1 cellular context compared by ENCODE assay signal in the genomic region with DNA sequence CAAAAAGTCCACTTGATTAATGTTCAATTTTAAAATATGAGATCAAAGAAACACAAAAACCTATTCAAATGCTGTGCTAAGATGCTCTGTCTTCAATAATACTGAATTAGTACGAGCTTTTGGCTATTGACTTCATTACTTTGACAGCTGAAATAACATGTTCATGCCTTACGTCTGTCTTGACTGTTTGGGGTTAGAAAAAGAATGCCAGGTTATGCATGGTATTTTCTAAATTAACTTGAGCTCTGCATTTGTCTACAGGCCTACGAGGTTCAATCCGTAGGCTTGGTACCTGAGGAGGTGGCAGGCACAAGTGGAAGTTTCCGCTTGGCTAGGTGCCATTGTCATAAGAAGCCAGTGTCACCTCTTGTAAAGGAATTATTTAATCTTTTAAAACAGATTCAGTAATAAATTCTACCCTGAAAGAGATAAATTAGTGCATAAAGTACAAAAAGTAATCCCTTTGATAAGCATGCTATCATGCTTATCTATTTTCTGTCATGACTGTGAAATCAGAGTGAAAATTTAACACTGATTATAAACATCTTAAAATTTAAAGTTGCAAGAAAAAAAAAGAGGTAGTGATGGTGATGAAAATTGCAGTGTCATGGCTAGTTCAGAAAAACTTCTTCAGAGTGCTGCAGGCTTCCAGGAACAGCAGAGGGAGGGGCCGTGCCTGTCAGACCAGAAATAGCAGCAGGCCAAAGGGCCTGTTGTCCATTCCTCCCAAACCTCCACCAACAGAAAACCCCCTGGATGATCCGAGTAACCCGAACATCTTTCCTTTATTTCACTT.
A peak's percentile ranks its signal among the peaks of the same experiment; 100 is the strongest.
TF ChIP-seq lines count a peak whose summit lies in the region.

No MANE protein-coding gene starts in this region.

TF ChIP-seq in K562, 482 proteins besides CTCF, POLR2A, EP300 and RAD21 (continued from another document):
- TF ChIP-seq, protein P1, sequence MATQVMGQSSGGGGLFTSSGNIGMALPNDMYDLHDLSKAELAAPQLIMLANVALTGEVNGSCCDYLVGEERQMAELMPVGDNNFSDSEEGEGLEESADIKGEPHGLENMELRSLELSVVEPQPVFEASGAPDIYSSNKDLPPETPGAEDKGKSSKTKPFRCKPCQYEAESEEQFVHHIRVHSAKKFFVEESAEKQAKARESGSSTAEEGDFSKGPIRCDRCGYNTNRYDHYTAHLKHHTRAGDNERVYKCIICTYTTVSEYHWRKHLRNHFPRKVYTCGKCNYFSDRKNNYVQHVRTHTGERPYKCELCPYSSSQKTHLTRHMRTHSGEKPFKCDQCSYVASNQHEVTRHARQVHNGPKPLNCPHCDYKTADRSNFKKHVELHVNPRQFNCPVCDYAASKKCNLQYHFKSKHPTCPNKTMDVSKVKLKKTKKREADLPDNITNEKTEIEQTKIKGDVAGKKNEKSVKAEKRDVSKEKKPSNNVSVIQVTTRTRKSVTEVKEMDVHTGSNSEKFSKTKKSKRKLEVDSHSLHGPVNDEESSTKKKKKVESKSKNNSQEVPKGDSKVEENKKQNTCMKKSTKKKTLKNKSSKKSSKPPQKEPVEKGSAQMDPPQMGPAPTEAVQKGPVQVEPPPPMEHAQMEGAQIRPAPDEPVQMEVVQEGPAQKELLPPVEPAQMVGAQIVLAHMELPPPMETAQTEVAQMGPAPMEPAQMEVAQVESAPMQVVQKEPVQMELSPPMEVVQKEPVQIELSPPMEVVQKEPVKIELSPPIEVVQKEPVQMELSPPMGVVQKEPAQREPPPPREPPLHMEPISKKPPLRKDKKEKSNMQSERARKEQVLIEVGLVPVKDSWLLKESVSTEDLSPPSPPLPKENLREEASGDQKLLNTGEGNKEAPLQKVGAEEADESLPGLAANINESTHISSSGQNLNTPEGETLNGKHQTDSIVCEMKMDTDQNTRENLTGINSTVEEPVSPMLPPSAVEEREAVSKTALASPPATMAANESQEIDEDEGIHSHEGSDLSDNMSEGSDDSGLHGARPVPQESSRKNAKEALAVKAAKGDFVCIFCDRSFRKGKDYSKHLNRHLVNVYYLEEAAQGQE (CRISPR knock-in tag; IDR thresholded peaks at IDR 0.05; ENCODE audit: low read depth), result no peak
- TF ChIP-seq ZNF253 (CRISPR knock-in tag; conservative IDR thresholded peaks at IDR 0.05) (no peak), SP2 (IDR thresholded peaks at IDR 0.05; ENCODE audit: extremely low read depth, low read depth, low read length, poor library complexity, severe bottlenecking) (no peak), HMG20B (CRISPR knock-in tag; IDR thresholded peaks at IDR 0.05) (no peak), ZNF384 (IDR thresholded peaks at IDR 0.05; ENCODE audit: low read depth, low read length) (peak; percentile 83), ATF7 (IDR thresholded peaks at IDR 0.05) (peak; percentile 31; the same call in 1 of the 2 replicates), SOX6 (IDR thresholded peaks at IDR 0.05) (no peak), CBX3 (IDR thresholded peaks at IDR 0.05; ENCODE audit: borderline replicate concordance in 1 of 2, low read length in 2 of 2) (no peak), IRF2 (CRISPR knock-in tag; IDR thresholded peaks at IDR 0.05) (no peak), NR2C1 (IDR thresholded peaks at IDR 0.05) (no peak), NR2C1 (tag; IDR thresholded peaks at IDR 0.05) (no peak), BCL6 (CRISPR knock-in tag; IDR thresholded peaks at IDR 0.05) (no peak), CHD4 (IDR thresholded peaks at IDR 0.05; ENCODE audit: insufficient read depth, insufficient replicate concordance, low read depth, low read length, poor library complexity, severe bottlenecking) (no peak), BDP1 (IDR thresholded peaks at IDR 0.05; ENCODE audit: insufficient read depth, insufficient read length) (no peak), CC2D1A (IDR thresholded peaks at IDR 0.05) (no peak), RFX1 (IDR thresholded peaks at IDR 0.05) (peak; percentile 45), E2F3 (CRISPR knock-in tag; IDR thresholded peaks at IDR 0.05) (no peak), DACH1 (IDR thresholded peaks at IDR 0.05; ENCODE audit: partially characterized antibody) (no peak), SLC30A9 (CRISPR knock-in tag; IDR thresholded peaks at IDR 0.05) (no peak), BRCA1 (IDR thresholded peaks at IDR 0.05) (no peak), BRCA1 (CRISPR knock-in tag; IDR thresholded peaks at IDR 0.05) (no peak), ASH1L (IDR thresholded peaks at IDR 0.05; ENCODE audit: borderline replicate concordance, low read depth, partially characterized antibody) (no peak), ZNF717 (CRISPR knock-in tag; IDR thresholded peaks at IDR 0.05) (no peak), ZNF79 (CRISPR knock-in tag; IDR thresholded peaks at IDR 0.05; ENCODE audit: low read depth) (no peak), MEF2A (IDR thresholded peaks at IDR 0.05; ENCODE audit: control insufficient read depth, low read depth, low read length) (peak; percentile 74; the same call in 1 of the 2 replicates), HIVEP1 (CRISPR knock-in tag; IDR thresholded peaks at IDR 0.05) (no peak), SUPT5H (IDR thresholded peaks at IDR 0.05) (no peak), TAF1 (IDR thresholded peaks at IDR 0.05; ENCODE audit: control insufficient read depth, extremely low read depth, insufficient read depth, low read length, severe bottlenecking) (no peak), ETS2 (tag; IDR thresholded peaks at IDR 0.05; ENCODE audit: borderline replicate concordance, poor library complexity, severe bottlenecking) (no peak), KDM1A (IDR thresholded peaks at IDR 0.05) (0 out of 4 replicates have a peak, but pooled peaks have one; percentile 35 to 50), TOE1 (IDR thresholded peaks at IDR 0.05; ENCODE audit: borderline replicate concordance) (no peak), TOE1 (CRISPR knock-in tag; IDR thresholded peaks at IDR 0.05; ENCODE audit: borderline replicate concordance, low read depth) (no peak), SPI1 (IDR thresholded peaks at IDR 0.05; ENCODE audit: borderline replicate concordance, low read depth, low read length) (peak; percentile 65; the same call in 1 of the 2 replicates), TAF9B (IDR thresholded peaks at IDR 0.05; ENCODE audit: partially characterized antibody) (no peak), HDAC2 (IDR thresholded peaks at IDR 0.05) (no peak), NCOA6 (IDR thresholded peaks at IDR 0.05) (no peak), MEF2D (tag; conservative IDR thresholded peaks at IDR 0.05; ENCODE audit: low read depth) (0 out of 2 replicates have a peak, but pooled peaks have one; percentile 29), LEF1 (IDR thresholded peaks at IDR 0.05) (peak; percentile 43; the same call in 1 of the 2 replicates), ZNF586 (CRISPR knock-in tag; conservative IDR thresholded peaks at IDR 0.05) (no peak), ZNF184 (CRISPR knock-in tag; IDR thresholded peaks at IDR 0.05) (no peak), RBM25 (IDR thresholded peaks at IDR 0.05; ENCODE audit: low read depth, low read length, severe bottlenecking) (no peak), ZNF197 (CRISPR knock-in tag; IDR thresholded peaks at IDR 0.05; ENCODE audit: low read depth) (no peak), KLF10 (CRISPR knock-in tag; IDR thresholded peaks at IDR 0.05) (no peak), SREBF2 (CRISPR knock-in tag; IDR thresholded peaks at IDR 0.05) (no peak)
- TF ChIP-seq, protein P2, sequence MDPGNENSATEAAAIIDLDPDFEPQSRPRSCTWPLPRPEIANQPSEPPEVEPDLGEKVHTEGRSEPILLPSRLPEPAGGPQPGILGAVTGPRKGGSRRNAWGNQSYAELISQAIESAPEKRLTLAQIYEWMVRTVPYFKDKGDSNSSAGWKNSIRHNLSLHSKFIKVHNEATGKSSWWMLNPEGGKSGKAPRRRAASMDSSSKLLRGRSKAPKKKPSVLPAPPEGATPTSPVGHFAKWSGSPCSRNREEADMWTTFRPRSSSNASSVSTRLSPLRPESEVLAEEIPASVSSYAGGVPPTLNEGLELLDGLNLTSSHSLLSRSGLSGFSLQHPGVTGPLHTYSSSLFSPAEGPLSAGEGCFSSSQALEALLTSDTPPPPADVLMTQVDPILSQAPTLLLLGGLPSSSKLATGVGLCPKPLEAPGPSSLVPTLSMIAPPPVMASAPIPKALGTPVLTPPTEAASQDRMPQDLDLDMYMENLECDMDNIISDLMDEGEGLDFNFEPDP (CRISPR knock-in tag; IDR thresholded peaks at IDR 0.05), result no peak
- TF ChIP-seq, protein P3, sequence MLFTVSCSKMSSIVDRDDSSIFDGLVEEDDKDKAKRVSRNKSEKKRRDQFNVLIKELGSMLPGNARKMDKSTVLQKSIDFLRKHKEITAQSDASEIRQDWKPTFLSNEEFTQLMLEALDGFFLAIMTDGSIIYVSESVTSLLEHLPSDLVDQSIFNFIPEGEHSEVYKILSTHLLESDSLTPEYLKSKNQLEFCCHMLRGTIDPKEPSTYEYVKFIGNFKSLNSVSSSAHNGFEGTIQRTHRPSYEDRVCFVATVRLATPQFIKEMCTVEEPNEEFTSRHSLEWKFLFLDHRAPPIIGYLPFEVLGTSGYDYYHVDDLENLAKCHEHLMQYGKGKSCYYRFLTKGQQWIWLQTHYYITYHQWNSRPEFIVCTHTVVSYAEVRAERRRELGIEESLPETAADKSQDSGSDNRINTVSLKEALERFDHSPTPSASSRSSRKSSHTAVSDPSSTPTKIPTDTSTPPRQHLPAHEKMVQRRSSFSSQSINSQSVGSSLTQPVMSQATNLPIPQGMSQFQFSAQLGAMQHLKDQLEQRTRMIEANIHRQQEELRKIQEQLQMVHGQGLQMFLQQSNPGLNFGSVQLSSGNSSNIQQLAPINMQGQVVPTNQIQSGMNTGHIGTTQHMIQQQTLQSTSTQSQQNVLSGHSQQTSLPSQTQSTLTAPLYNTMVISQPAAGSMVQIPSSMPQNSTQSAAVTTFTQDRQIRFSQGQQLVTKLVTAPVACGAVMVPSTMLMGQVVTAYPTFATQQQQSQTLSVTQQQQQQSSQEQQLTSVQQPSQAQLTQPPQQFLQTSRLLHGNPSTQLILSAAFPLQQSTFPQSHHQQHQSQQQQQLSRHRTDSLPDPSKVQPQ (CRISPR knock-in tag; IDR thresholded peaks at IDR 0.05; ENCODE audit: borderline replicate concordance), result no peak
- TF ChIP-seq, protein P4, sequence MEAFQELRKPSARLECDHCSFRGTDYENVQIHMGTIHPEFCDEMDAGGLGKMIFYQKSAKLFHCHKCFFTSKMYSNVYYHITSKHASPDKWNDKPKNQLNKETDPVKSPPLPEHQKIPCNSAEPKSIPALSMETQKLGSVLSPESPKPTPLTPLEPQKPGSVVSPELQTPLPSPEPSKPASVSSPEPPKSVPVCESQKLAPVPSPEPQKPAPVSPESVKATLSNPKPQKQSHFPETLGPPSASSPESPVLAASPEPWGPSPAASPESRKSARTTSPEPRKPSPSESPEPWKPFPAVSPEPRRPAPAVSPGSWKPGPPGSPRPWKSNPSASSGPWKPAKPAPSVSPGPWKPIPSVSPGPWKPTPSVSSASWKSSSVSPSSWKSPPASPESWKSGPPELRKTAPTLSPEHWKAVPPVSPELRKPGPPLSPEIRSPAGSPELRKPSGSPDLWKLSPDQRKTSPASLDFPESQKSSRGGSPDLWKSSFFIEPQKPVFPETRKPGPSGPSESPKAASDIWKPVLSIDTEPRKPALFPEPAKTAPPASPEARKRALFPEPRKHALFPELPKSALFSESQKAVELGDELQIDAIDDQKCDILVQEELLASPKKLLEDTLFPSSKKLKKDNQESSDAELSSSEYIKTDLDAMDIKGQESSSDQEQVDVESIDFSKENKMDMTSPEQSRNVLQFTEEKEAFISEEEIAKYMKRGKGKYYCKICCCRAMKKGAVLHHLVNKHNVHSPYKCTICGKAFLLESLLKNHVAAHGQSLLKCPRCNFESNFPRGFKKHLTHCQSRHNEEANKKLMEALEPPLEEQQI (IDR thresholded peaks at IDR 0.05), result no peak
- TF ChIP-seq, protein P5, sequence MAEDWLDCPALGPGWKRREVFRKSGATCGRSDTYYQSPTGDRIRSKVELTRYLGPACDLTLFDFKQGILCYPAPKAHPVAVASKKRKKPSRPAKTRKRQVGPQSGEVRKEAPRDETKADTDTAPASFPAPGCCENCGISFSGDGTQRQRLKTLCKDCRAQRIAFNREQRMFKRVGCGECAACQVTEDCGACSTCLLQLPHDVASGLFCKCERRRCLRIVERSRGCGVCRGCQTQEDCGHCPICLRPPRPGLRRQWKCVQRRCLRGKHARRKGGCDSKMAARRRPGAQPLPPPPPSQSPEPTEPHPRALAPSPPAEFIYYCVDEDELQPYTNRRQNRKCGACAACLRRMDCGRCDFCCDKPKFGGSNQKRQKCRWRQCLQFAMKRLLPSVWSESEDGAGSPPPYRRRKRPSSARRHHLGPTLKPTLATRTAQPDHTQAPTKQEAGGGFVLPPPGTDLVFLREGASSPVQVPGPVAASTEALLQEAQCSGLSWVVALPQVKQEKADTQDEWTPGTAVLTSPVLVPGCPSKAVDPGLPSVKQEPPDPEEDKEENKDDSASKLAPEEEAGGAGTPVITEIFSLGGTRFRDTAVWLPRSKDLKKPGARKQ (CRISPR knock-in tag; IDR thresholded peaks at IDR 0.05), result no peak
- TF ChIP-seq, protein P6, sequence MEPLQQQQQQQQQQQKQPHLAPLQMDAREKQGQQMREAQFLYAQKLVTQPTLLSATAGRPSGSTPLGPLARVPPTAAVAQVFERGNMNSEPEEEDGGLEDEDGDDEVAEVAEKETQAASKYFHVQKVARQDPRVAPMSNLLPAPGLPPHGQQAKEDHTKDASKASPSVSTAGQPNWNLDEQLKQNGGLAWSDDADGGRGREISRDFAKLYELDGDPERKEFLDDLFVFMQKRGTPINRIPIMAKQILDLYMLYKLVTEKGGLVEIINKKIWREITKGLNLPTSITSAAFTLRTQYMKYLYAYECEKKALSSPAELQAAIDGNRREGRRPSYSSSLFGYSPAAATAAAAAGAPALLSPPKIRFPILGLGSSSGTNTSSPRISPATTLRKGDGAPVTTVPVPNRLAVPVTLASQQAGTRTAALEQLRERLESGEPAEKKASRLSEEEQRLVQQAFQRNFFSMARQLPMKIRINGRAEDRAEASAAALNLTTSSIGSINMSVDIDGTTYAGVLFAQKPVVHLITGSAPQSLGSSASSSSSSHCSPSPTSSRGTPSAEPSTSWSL (CRISPR knock-in tag; IDR thresholded peaks at IDR 0.05; ENCODE audit: borderline replicate concordance), result no peak
- TF ChIP-seq, protein P7, sequence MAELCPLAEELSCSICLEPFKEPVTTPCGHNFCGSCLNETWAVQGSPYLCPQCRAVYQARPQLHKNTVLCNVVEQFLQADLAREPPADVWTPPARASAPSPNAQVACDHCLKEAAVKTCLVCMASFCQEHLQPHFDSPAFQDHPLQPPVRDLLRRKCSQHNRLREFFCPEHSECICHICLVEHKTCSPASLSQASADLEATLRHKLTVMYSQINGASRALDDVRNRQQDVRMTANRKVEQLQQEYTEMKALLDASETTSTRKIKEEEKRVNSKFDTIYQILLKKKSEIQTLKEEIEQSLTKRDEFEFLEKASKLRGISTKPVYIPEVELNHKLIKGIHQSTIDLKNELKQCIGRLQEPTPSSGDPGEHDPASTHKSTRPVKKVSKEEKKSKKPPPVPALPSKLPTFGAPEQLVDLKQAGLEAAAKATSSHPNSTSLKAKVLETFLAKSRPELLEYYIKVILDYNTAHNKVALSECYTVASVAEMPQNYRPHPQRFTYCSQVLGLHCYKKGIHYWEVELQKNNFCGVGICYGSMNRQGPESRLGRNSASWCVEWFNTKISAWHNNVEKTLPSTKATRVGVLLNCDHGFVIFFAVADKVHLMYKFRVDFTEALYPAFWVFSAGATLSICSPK (IDR thresholded peaks at IDR 0.05; ENCODE audit: borderline replicate concordance), result no peak
- TF ChIP-seq, protein P8, sequence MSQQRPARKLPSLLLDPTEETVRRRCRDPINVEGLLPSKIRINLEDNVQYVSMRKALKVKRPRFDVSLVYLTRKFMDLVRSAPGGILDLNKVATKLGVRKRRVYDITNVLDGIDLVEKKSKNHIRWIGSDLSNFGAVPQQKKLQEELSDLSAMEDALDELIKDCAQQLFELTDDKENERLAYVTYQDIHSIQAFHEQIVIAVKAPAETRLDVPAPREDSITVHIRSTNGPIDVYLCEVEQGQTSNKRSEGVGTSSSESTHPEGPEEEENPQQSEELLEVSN (IDR thresholded peaks at IDR 0.05; ENCODE audit: borderline replicate concordance in 1 of 2, extremely low read depth in 1 of 2, insufficient read depth in 1 of 2, insufficient read length in 1 of 2, low read depth in 1 of 2, low read length in 1 of 2, poor library complexity in 1 of 2, severe bottlenecking in 1 of 2), result no peak
